In the genomic region with DNA sequence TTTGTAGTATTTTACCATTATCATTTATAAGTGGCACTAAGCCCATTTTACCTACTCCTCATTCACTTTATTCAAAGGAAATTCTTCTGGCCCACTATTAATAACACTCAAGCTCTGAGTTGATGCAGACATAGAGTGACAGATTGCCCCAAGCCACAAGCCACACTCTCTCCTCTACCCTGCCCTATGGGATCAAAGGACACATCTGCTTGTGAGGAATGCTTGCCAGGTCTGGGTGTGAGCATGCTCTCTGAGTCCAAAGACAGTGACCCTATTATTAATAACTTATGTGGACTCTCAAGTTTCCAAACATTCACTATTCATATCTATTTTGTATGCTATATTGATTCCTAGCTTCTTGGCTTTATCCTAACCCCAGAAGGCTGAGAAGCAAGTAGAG, we compare ENCODE assay signal across 23 cellular contexts. TPM values are rescaled to one million over a fixed set of nuclear protein-coding genes. Genes with fewer than 3 reads are reported as not detected.
"Had no signal": no experiment of that assay in that cellular context is flagged by ENCODE, and none has a peak within 500 bp of the region (broad histone marks: within the 10 kb centered on the region; RNA-seq: fewer than 3 reads in every experiment).

No MANE protein-coding gene starts in this region.

- H3K27ac ChIP-seq: esophagus squamous epithelium, left lung, right atrium auricular region, skin epidermis, suprapubic skin, transverse colon, uterus had no signal

- H3K4me3 ChIP-seq: esophagus squamous epithelium, left lung, right atrium auricular region, skin epidermis, suprapubic skin, transverse colon, uterus had no signal

- DNase-seq: activated CD4-positive, alpha-beta T cell treated with anti-CD3 and anti-CD28 coated beads, Interleukin-2, amount 10 ng/mL, durations not matched to agents 7 days and 5 days; activated CD8-positive, alpha-beta T cell treated with anti-CD3 and anti-CD28 coated beads, Interleukin-2, amount 10 ng/mL, durations not matched to agents 7 days and 5 days; activated naive CD4-positive, alpha-beta T cell treated with Interleukin-2 at 50 U/mL for 16 hours; activated T-cell treated with anti-CD3 and anti-CD28 coated beads, Interleukin-2, amount 50 U/mL, for 24 hours; dermis blood vessel endothelial cell; effector memory CD8-positive, alpha-beta T cell; esophagus squamous epithelium; foreskin melanocyte; hypothalamus; left lung; mammary epithelial cell; midbrain; nephron progenitor cell; stimulated activated CD4-positive, alpha-beta T cell treated with anti-CD3 and anti-CD28 coated beads, Interleukin-15, amount 100 ng/mL, for 24 hours; stimulated activated CD4-positive, alpha-beta T cell treated with anti-CD3 and anti-CD28 coated beads, Interleukin-2, amount 100 ng/mL, for 48 hours; stimulated activated naive CD8-positive, alpha-beta T cell treated with anti-CD3 and anti-CD28 coated beads, Interleukin-15, amount 100 ng/mL, for 72 hours; T1000; transverse colon; uterus had no signal

- H3K9me3 ChIP-seq: esophagus squamous epithelium, left lung, right atrium auricular region, suprapubic skin, transverse colon, uterus had no signal

- H3K4me1 ChIP-seq: esophagus squamous epithelium, left lung, right atrium auricular region, suprapubic skin, transverse colon, uterus had no signal

- H3K36me3 ChIP-seq: esophagus squamous epithelium, left lung, right atrium auricular region, suprapubic skin, transverse colon, uterus had no signal

- H3K27me3 ChIP-seq: esophagus squamous epithelium, left lung, right atrium auricular region, suprapubic skin, transverse colon, uterus had no signal

- FAIRE-seq: keratinocyte had no signal

RNA-seq across cellular contexts. Expression of a gene that starts 18.5 kb away (rescaled TPM):
- polyA plus RNA-seq: keratinocyte, mammary epithelial cell had no signal
